ENCODE assay signal across 21 cellular contexts in the genomic region with DNA sequence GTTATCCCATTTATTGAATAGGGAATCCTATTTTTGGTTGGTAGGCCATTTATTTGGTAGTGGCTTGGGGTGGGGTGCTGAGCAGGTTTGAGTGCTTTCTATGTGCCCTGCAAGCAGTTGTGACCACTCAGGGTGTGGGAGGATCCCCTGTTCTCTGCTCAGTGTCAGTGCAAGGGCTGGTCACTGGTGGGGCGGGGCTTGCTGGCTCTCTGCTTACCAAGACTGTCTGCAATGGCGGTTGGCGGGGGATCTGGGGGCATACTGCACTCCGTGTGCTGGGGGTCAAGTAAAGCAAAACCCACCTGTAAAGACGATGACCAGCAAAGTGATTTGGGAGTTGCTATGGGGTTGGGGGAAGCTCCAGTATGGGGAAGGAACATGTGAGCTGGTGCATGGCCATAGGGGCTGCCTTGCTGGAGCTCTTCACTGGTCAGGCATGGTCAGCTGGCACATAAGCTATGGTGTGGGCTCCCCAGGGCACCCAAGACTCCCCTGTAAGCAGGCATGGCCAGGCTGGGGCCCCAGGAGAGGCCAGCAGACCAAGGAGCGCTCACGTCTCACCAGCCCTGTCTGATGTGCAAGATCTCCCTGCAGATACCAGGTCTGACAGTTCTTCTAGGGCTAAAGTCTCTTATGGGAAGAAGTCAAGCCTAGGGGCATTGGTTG.
DNase-seq lines count a peak whose midpoint lies in the region; ATAC-seq and TF ChIP-seq lines count a peak whose summit lies in the region.
"Had no signal": no experiment of that assay in that cellular context is flagged by ENCODE, and none has a peak within 500 bp of the region (broad histone marks: within the 10 kb centered on the region; RNA-seq: fewer than 3 reads in every experiment).

No MANE protein-coding gene starts in this region.

- DNase-seq in chondrocyte (ENCODE audit: low spot score) = peak; percentile 61
- no peak for DNase-seq in lung (ENCODE audit: low spot score)
- peak; percentile 61 for DNase-seq in spleen
- peak in 1 of 2 donors; percentile 68 for DNase-seq in aorta
- DNase-seq in NAMALWA (ENCODE audit: low spot score) = no peak
- no peak for DNase-seq in HCEC 1CT
- no peak for DNase-seq in NCI-H510A treated with DMSO at 0.1 percent for 48 hours (lab: John Stamatoyannopoulos, UW)
- DNase-seq: 8988T; ACHN; BE2C; C1 segment of cervical spinal cord; CD4-positive, alpha-beta memory T cell; CD4-positive, CD25-positive, alpha-beta regulatory T cell; CD8-positive, alpha-beta memory T cell; COR-L47; DMS 273 treated with DMSO at 0.1 percent for 48 hours; DMS153; DMS79 treated with DMSO at 0.1 percent for 48 hours; GF-D8 had no signal

- no peaks in the 10 kb centered on the region for H3K27me3 Mint-ChIP-seq in chondrocyte (ENCODE audit: low read depth)

- TF ChIP-seq POLR2A in spleen (IDR thresholded peaks at IDR 0.05) = no peak

- H3K9me3 ChIP-seq in lung (ENCODE audit: control insufficient read depth in 2 of 2, insufficient read depth in 1 of 2, low read length in 1 of 2) (peaks cover 0 to 8% of the 10 kb centered on the region in 2 donors), spleen (peaks cover 0 to 2% (median 0%) of the 10 kb centered on the region in 8 donors), aorta (ENCODE audit: control insufficient read depth, low read length) (no peaks in the 10 kb centered on the region)
- H3K9me3 ChIP-seq: BE2C, BLaER1 had no signal

- H3K27me3 ChIP-seq in lung (ENCODE audit: control insufficient read depth, insufficient read depth) (no peaks in the 10 kb centered on the region), spleen (replicated peaks in 1 of 7) (peaks cover 0 to 8% (median 0%) of the 10 kb centered on the region in 7 donors), aorta (ENCODE audit: control insufficient read depth in 1 of 2, insufficient read depth in 2 of 2, low read length in 1 of 2) (no peaks in the 10 kb centered on the region)
- H3K27me3 ChIP-seq: BE2C, BLaER1 had no signal

- no peaks in the 10 kb centered on the region for H3K4me1 ChIP-seq in lung (ENCODE audit: control insufficient read depth in 2 of 2, insufficient read depth in 2 of 2, low read length in 2 of 2)
- no peaks in the 10 kb centered on the region for H3K4me1 ChIP-seq in spleen
- no peaks in the 10 kb centered on the region for H3K4me1 ChIP-seq in aorta (ENCODE audit: control insufficient read depth in 1 of 2, insufficient read depth in 2 of 2, low read length in 2 of 2)
- H3K4me1 ChIP-seq: BE2C, BLaER1 had no signal

- ATAC-seq in lung (ENCODE audit: insufficient read depth, low FRiP score) = peak; percentile 11
- ATAC-seq in aorta (ENCODE audit: low FRiP score) = peak; percentile 36

- H3K36me3 ChIP-seq in lung (ENCODE audit: control insufficient read depth in 2 of 2, insufficient read depth in 2 of 2, low read length in 2 of 2) = no peaks in the 10 kb centered on the region
- no peaks in the 10 kb centered on the region for H3K36me3 ChIP-seq in spleen
- H3K36me3 ChIP-seq in aorta (ENCODE audit: control insufficient read depth in 1 of 2, insufficient read depth in 2 of 2, low read length in 1 of 2) = no peaks in the 10 kb centered on the region
- H3K36me3 ChIP-seq: BE2C, BLaER1 had no signal

- no peak overlapping the region for H3K27ac ChIP-seq in lung (ENCODE audit: low read depth in 1 of 2, low read length in 1 of 2)
- H3K27ac ChIP-seq in spleen = no peak overlapping the region
- no peak overlapping the region for H3K27ac ChIP-seq in aorta (ENCODE audit: low read depth in 1 of 2, low read length in 2 of 2)
- H3K27ac ChIP-seq: BLaER1 had no signal

- 93% methylated on average over 7 of the region's 7 CpGs for WGBS in lung, 2 donors
- WGBS in spleen, 5 donors = 90 to 96% (median 93%) methylated on average over 7 of the region's 7 CpGs
- 83 to 84% methylated on average over 7 of the region's 7 CpGs for WGBS in aorta, 2 donors

- H3K4me1 Mint-ChIP-seq in chondrocyte (ENCODE audit: low read depth) = no peaks in the 10 kb centered on the region
- H3K4me1 Mint-ChIP-seq: CD14-positive monocyte; CD4-positive, alpha-beta memory T cell; CD4-positive, CD25-positive, alpha-beta regulatory T cell; CD8-positive, alpha-beta memory T cell had no signal

- H3K4me3 ChIP-seq in lung (no peak overlapping the region), spleen (no peak overlapping the region), aorta (ENCODE audit: low read length in 2 of 2) (no peak overlapping the region)
- H3K4me3 ChIP-seq: BLaER1 had no signal

- H3K27ac Mint-ChIP-seq in chondrocyte (ENCODE audit: unreplicated experiment) = no peak overlapping the region
- H3K27ac Mint-ChIP-seq: CD14-positive monocyte; CD4-positive, alpha-beta memory T cell; CD4-positive, CD25-positive, alpha-beta regulatory T cell; CD8-positive, alpha-beta memory T cell had no signal

- no peaks in the 10 kb centered on the region for H3K36me3 Mint-ChIP-seq in chondrocyte (ENCODE audit: low read depth)
- H3K36me3 Mint-ChIP-seq: CD14-positive monocyte; CD4-positive, alpha-beta memory T cell; CD4-positive, CD25-positive, alpha-beta regulatory T cell; CD8-positive, alpha-beta memory T cell had no signal

- intact Hi-C loops in spleen (cut with DNase I; ENCODE audit: low total_unique reads) = no loop called here
- intact Hi-C loops in aorta (cut with DNase I) = no loop called here

- H3K4me3 Mint-ChIP-seq in chondrocyte (ENCODE audit: unreplicated experiment) = no peak overlapping the region
- H3K4me3 Mint-ChIP-seq: CD14-positive monocyte; CD4-positive, alpha-beta memory T cell; CD4-positive, CD25-positive, alpha-beta regulatory T cell; CD8-positive, alpha-beta memory T cell had no signal

- TF ChIP-seq CTCF in chondrocyte (IDR thresholded peaks at IDR 0.05) = no peak
- TF ChIP-seq CTCF in lung (IDR thresholded peaks at IDR 0.05; ENCODE audit: control extremely low read depth, extremely low read depth) = no peak
- TF ChIP-seq CTCF in spleen (IDR thresholded peaks at IDR 0.05 in 8 of 11, conservative IDR thresholded peaks at IDR 0.05 in 3 of 11) = no peak

- peaks cover 10% of the 10 kb centered on the region for H3K9me3 Mint-ChIP-seq in chondrocyte (ENCODE audit: low read depth)

Comparison
In these comparisons a context has a peak if more than half of its experiments do, and no peak if none do; other contexts are left out.
1. DNase-seq: peak in chondrocyte (single experiment) and spleen (single experiment); none in lung (single experiment), NAMALWA (single experiment), HCEC 1CT (single experiment) and NCI-H510A treated with DMSO at 0.1 percent for 48 hours (single experiment).